ENCODE assay signal across 19 cellular contexts in genomic region chr19:15443838-15444237, GRCh38. TPM values are rescaled to one million over a fixed set of nuclear protein-coding genes. Genes with fewer than 3 reads are reported as not detected.
A peak's percentile ranks its signal among the peaks of the same experiment; 100 is the strongest.
DNase-seq lines count a peak whose midpoint lies in the region; ATAC-seq and TF ChIP-seq lines count a peak whose summit lies in the region.
"Had no signal": no experiment of that assay in that cellular context is flagged by ENCODE, and none has a peak within 500 bp of the region (broad histone marks: within the 10 kb centered on the region; RNA-seq: fewer than 3 reads in every experiment).

No MANE protein-coding gene starts in this region.

- H3K27ac ChIP-seq in left ventricle myocardium inferior (replicated peaks) (peak overlapping the region; percentile 94), psoas muscle (peak overlapping the region; percentile 89), A673 (ENCODE audit: low read depth, low read length, poor library complexity, severe bottlenecking) (no peak overlapping the region)

- H3K4me3 ChIP-seq in left ventricle myocardium inferior (no peak overlapping the region), psoas muscle (no peak overlapping the region), A673 (ENCODE audit: low read depth, low read length, poor library complexity, severe bottlenecking) (no peak overlapping the region)
- H3K4me3 ChIP-seq: GM23338 had no signal

- H3K4me1 ChIP-seq in left ventricle myocardium inferior: peaks cover 56% of the 10 kb centered on the region
- peaks cover 26% of the 10 kb centered on the region for H3K4me1 ChIP-seq in psoas muscle
- peaks cover 4% of the 10 kb centered on the region for H3K4me1 ChIP-seq in A673 (ENCODE audit: insufficient read depth, low read length, poor library complexity, severe bottlenecking)

- H3K9me3 ChIP-seq in left ventricle myocardium inferior (replicated peaks) (no peaks in the 10 kb centered on the region), psoas muscle (no peaks in the 10 kb centered on the region), A673 (ENCODE audit: low read depth, low read length, poor library complexity, severe bottlenecking) (no peaks in the 10 kb centered on the region)

- H3K36me3 ChIP-seq in left ventricle myocardium inferior: peaks cover 13% of the 10 kb centered on the region
- no peaks in the 10 kb centered on the region for H3K36me3 ChIP-seq in psoas muscle (ENCODE audit: insufficient read depth in 1 of 2, low read depth in 1 of 2)
- no peaks in the 10 kb centered on the region for H3K36me3 ChIP-seq in A673 (ENCODE audit: insufficient read depth, low read length, poor library complexity, severe bottlenecking)

- intact Hi-C loops in left ventricle myocardium inferior (cut with micrococcal nuclease): no loop called here
- intact Hi-C loops in psoas muscle (cut with DNase I): no loop called here
- intact Hi-C loops in A673 (cut with micrococcal nuclease; ENCODE audit: unreplicated experiment): no loop called here

- WGBS in psoas muscle, 3 donors: 22 to 40% (median 29%) methylated on average over 10 of the region's 10 CpGs

- POLR2A ChIA-PET in A673 (lab: Charles Lee; ENCODE audit: low non-redundant PET): no interaction called here

- CTCF ChIA-PET in A673 (lab: Charles Lee): no interaction called here

- DNase-seq in NCI-H446 (lab: John Stamatoyannopoulos, UW) (peak; percentile 30 to 77), cerebellum (ENCODE audit: low spot score) (peak; percentile 56), left ventricle myocardium inferior (peak; percentile 66), psoas muscle (peak; percentile 70 to 88), COLO668 (lab: John Stamatoyannopoulos, UW; ENCODE audit: unreplicated experiment) (no peak), cerebellar nuclear complex (lab: John Stamatoyannopoulos, UW) (no peak), A673 (ENCODE audit: low spot score) (no peak), UCSD-AML1 (lab: John Stamatoyannopoulos, UW; ENCODE audit: unreplicated experiment) (no peak)
- DNase-seq: CD4-positive, CD25-positive, alpha-beta regulatory T cell; DND-41; GF-D8; MV-4-11; NCI-H1417 treated with DMSO at 0.1 percent for 48 hours; NCI-H2081 treated with DMSO at 0.1 percent for 48 hours; NCI-H2227 treated with DMSO at 0.1 percent for 48 hours; NCI-H69; PC-3 had no signal

- TF ChIP-seq CTCF in left ventricle myocardium inferior (IDR thresholded peaks at IDR 0.05; ENCODE audit: borderline replicate concordance): no peak
- TF ChIP-seq CTCF in psoas muscle (IDR thresholded peaks at IDR 0.05): no peak
- no peak for TF ChIP-seq CTCF in A673 (conservative IDR thresholded peaks at IDR 0.05; ENCODE audit: low read depth, low read length)

- BruUV-seq in A673 (replicated peaks; lab: Mats Ljungman, UMichigan): no TSS peak

- H3K27me3 ChIP-seq in left ventricle myocardium inferior (ENCODE audit: low read depth) (no peaks in the 10 kb centered on the region), psoas muscle (ENCODE audit: insufficient read depth in 3 of 3, low read length in 2 of 3) (no peaks in the 10 kb centered on the region), A673 (replicated peaks; ENCODE audit: insufficient read depth, low read depth, low read length, poor library complexity) (no peaks in the 10 kb centered on the region)

- peak; percentile 59 to 65 (median 62) for ATAC-seq in psoas muscle
- ATAC-seq: GM23338, PC-3 had no signal

RNA-seq across cellular contexts. Expression of gene WIZ, which starts 5.9 kb away (rescaled TPM):
- total RNA-seq in cerebellum (13.9 TPM), left ventricle myocardium inferior (25.3 TPM), psoas muscle (10 to 100 TPM; 16.6 to 39.1 (median 25.8) TPM), A673 (2021) (72.3 and 73.7 TPM in 2 replicates)
- 10 to 100 TPM; 16.6 to 22.9 (median 20.7) TPM for polyA plus RNA-seq in psoas muscle

RNA-seq across cellular contexts. Expression of gene RASAL3, which starts 20.5 kb away (rescaled TPM):
- total RNA-seq in cerebellum (0.64 TPM), left ventricle myocardium inferior (1.5 TPM), psoas muscle (1 to 10 TPM in 2 of 4 donors, under 1 TPM in 2; 0.47 to 2.0 (median 1.0) TPM), A673 (2021) (1.1 TPM in 2 replicates)
- under 1 TPM; 0.21 to 0.47 (median 0.34) TPM for polyA plus RNA-seq in psoas muscle
- total RNA-seq: HT1080, PC-3 had no signal

RNA-seq across cellular contexts. Expression of gene AKAP8L, which starts 25.1 kb away (rescaled TPM):
- total RNA-seq in cerebellum: 98.3 TPM
- total RNA-seq in left ventricle myocardium inferior: 74.5 TPM
- 10 to 100 TPM; 37.3 to 66.2 (median 54.3) TPM for total RNA-seq in psoas muscle
- 10 to 100 TPM; 34.6 to 72.9 (median 46.7) TPM for polyA plus RNA-seq in psoas muscle
- 132 and 147 TPM in 2 replicates for total RNA-seq in A673 (2021)

RNA-seq across cellular contexts. Expression of gene PGLYRP2, which starts 35.5 kb away (rescaled TPM):
- total RNA-seq in cerebellum (not detected), left ventricle myocardium inferior (not detected), psoas muscle (not detected), A673 (2021) (3.5 and 4.7 TPM in 2 replicates)
- polyA plus RNA-seq in psoas muscle: not detected
- total RNA-seq: CD4-positive, CD25-positive, alpha-beta regulatory T cell; GM23338; HT1080; PC-3 had no signal
- polyA plus RNA-seq: GM23338 had no signal

Comparison
In these comparisons a context has a peak if more than half of its experiments do, and no peak if none do; other contexts are left out.
1. DNase-seq: peak in NCI-H446 (2 of 2), cerebellum (single experiment), left ventricle myocardium inferior (single experiment) and psoas muscle (2 of 2); none in COLO668 (single experiment), cerebellar nuclear complex (0 of 2), A673 (single experiment) and UCSD-AML1 (single experiment).